Comparison of ENCODE assay signal across 8 cellular contexts in genomic region chr2:191501390-191502168, GRCh38.
DNase-seq lines count a peak whose midpoint lies in the region; ATAC-seq and TF ChIP-seq lines count a peak whose summit lies in the region.
"Had no signal": no experiment of that assay in that cellular context is flagged by ENCODE, and none has a peak within 500 bp of the region (broad histone marks: within the 10 kb centered on the region; RNA-seq: fewer than 3 reads in every experiment).

No MANE protein-coding gene starts in this region.

- no peak overlapping the region for H3K4me3 Mint-ChIP-seq in HFFc6

- TF ChIP-seq CTCF in HFFc6 (IDR thresholded peaks at IDR 0.05): peak; percentile 86
- peak; percentile 87 for TF ChIP-seq CTCF in VCaP (conservative IDR thresholded peaks at IDR 0.05)
- peak; percentile 45 to 79 for TF ChIP-seq CTCF in right atrium auricular region (IDR thresholded peaks at IDR 0.05)

- no peaks in the 10 kb centered on the region for H3K36me3 Mint-ChIP-seq in HFFc6 (ENCODE audit: low read depth)

- H3K9me3 ChIP-seq in right atrium auricular region: no peaks in the 10 kb centered on the region

- ATAC-seq in GM18519 (IDR thresholded peaks at IDR 0.05; ENCODE audit: low FRiP score, unreplicated experiment): no peak
- ATAC-seq in HG02798 (IDR thresholded peaks at IDR 0.05; ENCODE audit: poor library complexity, unreplicated experiment): no peak
- ATAC-seq in HG02610 (IDR thresholded peaks at IDR 0.05; ENCODE audit: unreplicated experiment): no peak

- H3K4me3 ChIP-seq in right atrium auricular region: no peak overlapping the region

- peaks cover 0 to 10% of the 10 kb centered on the region in 2 donors for H3K4me1 ChIP-seq in right atrium auricular region

- H3K27me3 ChIP-seq in right atrium auricular region: no peaks in the 10 kb centered on the region

- no peaks in the 10 kb centered on the region for H3K27me3 Mint-ChIP-seq in HFFc6 (ENCODE audit: insufficient read depth)

- H3K9me3 Mint-ChIP-seq in HFFc6: no peaks in the 10 kb centered on the region

- no peak overlapping the region for H3K27ac Mint-ChIP-seq in HFFc6

- DNase-seq in HFFc6 (peak; percentile 28), right atrium auricular region (ENCODE audit: low spot score) (no peak), stromal cell of bone marrow (ENCODE audit: low read depth) (peak; percentile 49)
- DNase-seq: NCI-H2081 had no signal

- H3K27ac ChIP-seq in VCaP (no peak overlapping the region), right atrium auricular region (no peak overlapping the region)

- peaks cover 24% of the 10 kb centered on the region for H3K4me1 Mint-ChIP-seq in HFFc6 (ENCODE audit: low read depth)

- H3K36me3 ChIP-seq in right atrium auricular region: no peaks in the 10 kb centered on the region
